1 cellular context compared by ENCODE assay signal in genomic region chr2:187552959-187553681, GRCh38.
TF ChIP-seq lines count a peak whose summit lies in the region.

No MANE protein-coding gene starts in this region.

TF ChIP-seq in A549, 52 proteins besides CTCF, POLR2A, EP300 and RAD21 (continued from another document):
- no peak for TF ChIP-seq HMGXB4 (CRISPR knock-in tag; IDR thresholded peaks at IDR 0.05; ENCODE audit: borderline replicate concordance)
- TF ChIP-seq HEYL (CRISPR knock-in tag; IDR thresholded peaks at IDR 0.05), result no peak
- no peak for TF ChIP-seq ESRRA (IDR thresholded peaks at IDR 0.05; ENCODE audit: borderline replicate concordance, low read length)
- no peak for TF ChIP-seq RCOR1 (IDR thresholded peaks at IDR 0.05; ENCODE audit: low read depth, low read length)
- TF ChIP-seq, protein P1, sequence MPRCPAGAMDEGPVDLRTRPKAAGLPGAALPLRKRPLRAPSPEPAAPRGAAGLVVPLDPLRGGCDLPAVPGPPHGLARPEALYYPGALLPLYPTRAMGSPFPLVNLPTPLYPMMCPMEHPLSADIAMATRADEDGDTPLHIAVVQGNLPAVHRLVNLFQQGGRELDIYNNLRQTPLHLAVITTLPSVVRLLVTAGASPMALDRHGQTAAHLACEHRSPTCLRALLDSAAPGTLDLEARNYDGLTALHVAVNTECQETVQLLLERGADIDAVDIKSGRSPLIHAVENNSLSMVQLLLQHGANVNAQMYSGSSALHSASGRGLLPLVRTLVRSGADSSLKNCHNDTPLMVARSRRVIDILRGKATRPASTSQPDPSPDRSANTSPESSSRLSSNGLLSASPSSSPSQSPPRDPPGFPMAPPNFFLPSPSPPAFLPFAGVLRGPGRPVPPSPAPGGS (IDR thresholded peaks at IDR 0.05), result no peak
- no peak for TF ChIP-seq ATOH8 (CRISPR knock-in tag; IDR thresholded peaks at IDR 0.05; ENCODE audit: low read depth)
- TF ChIP-seq CHD2 (IDR thresholded peaks at IDR 0.05; ENCODE audit: low read length, partially characterized antibody), result no peak
- no peak; a peak in 1 of 4 replicates for TF ChIP-seq CEBPB (IDR thresholded peaks at IDR 0.05)
- TF ChIP-seq RFX5 (IDR thresholded peaks at IDR 0.05), result no peak
- no peak for TF ChIP-seq ZFP36 (IDR thresholded peaks at IDR 0.05; ENCODE audit: borderline replicate concordance, partially characterized antibody)
- no peak for TF ChIP-seq CBX2 (IDR thresholded peaks at IDR 0.05; ENCODE audit: borderline replicate concordance, low read depth)
- TF ChIP-seq MAX (IDR thresholded peaks at IDR 0.05), result no peak; the same call in none of the 2 replicates
- TF ChIP-seq E2F6 (IDR thresholded peaks at IDR 0.05; ENCODE audit: borderline replicate concordance, low read depth), result no peak
- TF ChIP-seq, protein P2, sequence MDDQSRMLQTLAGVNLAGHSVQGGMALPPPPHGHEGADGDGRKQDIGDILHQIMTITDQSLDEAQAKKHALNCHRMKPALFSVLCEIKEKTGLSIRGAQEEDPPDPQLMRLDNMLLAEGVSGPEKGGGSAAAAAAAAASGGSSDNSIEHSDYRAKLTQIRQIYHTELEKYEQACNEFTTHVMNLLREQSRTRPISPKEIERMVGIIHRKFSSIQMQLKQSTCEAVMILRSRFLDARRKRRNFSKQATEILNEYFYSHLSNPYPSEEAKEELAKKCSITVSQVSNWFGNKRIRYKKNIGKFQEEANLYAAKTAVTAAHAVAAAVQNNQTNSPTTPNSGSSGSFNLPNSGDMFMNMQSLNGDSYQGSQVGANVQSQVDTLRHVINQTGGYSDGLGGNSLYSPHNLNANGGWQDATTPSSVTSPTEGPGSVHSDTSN (IDR thresholded peaks at IDR 0.05), result no peak
- no peak for TF ChIP-seq KDM1A (IDR thresholded peaks at IDR 0.05; ENCODE audit: low read depth)
- TF ChIP-seq ZNF302 (CRISPR knock-in tag; IDR thresholded peaks at IDR 0.05), result no peak
- TF ChIP-seq ZSCAN20 (CRISPR knock-in tag; IDR thresholded peaks at IDR 0.05), result no peak
- TF ChIP-seq MAFK (IDR thresholded peaks at IDR 0.05; ENCODE audit: partially characterized antibody), result peak; percentile 33
- no peak for TF ChIP-seq NPAS2 (CRISPR knock-in tag; IDR thresholded peaks at IDR 0.05; ENCODE audit: borderline replicate concordance)
- TF ChIP-seq EHMT2 (IDR thresholded peaks at IDR 0.05; ENCODE audit: low read depth), result no peak
- no peak for TF ChIP-seq REST (IDR thresholded peaks at IDR 0.05)
- no peak for TF ChIP-seq EHF (CRISPR knock-in tag; IDR thresholded peaks at IDR 0.05)
- TF ChIP-seq JUNB (IDR thresholded peaks at IDR 0.05), result peak; percentile 86
- no peak for TF ChIP-seq NFE2L2 (conservative IDR thresholded peaks at IDR 0.05; ENCODE audit: low read length)
- TF ChIP-seq FOXS1 (CRISPR knock-in tag; IDR thresholded peaks at IDR 0.05), result peak; percentile 82; the same call in 1 of the 2 replicates
- TF ChIP-seq USF2 (IDR thresholded peaks at IDR 0.05), result no peak
- no peak for TF ChIP-seq KDM5A (IDR thresholded peaks at IDR 0.05)
- no peak for TF ChIP-seq HDAC2 (IDR thresholded peaks at IDR 0.05)
- TF ChIP-seq GATA3 (IDR thresholded peaks at IDR 0.05; ENCODE audit: borderline replicate concordance), result peak; percentile 62; the same call in 1 of the 2 replicates
- TF ChIP-seq HOXB5 (CRISPR knock-in tag; IDR thresholded peaks at IDR 0.05), result no peak
- TF ChIP-seq, protein P3, sequence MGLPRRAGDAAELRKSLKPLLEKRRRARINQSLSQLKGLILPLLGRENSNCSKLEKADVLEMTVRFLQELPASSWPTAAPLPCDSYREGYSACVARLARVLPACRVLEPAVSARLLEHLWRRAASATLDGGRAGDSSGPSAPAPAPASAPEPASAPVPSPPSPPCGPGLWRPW (IDR thresholded peaks at IDR 0.05), result no peak
- no peak for TF ChIP-seq NR3C1 (IDR thresholded peaks at IDR 0.05)
- TF ChIP-seq, protein P4, sequence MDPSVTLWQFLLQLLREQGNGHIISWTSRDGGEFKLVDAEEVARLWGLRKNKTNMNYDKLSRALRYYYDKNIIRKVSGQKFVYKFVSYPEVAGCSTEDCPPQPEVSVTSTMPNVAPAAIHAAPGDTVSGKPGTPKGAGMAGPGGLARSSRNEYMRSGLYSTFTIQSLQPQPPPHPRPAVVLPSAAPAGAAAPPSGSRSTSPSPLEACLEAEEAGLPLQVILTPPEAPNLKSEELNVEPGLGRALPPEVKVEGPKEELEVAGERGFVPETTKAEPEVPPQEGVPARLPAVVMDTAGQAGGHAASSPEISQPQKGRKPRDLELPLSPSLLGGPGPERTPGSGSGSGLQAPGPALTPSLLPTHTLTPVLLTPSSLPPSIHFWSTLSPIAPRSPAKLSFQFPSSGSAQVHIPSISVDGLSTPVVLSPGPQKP (IDR thresholded peaks at IDR 0.05; ENCODE audit: low read depth, low read length), result no peak
- TF ChIP-seq POLR2AphosphoS2 (conservative IDR thresholded peaks at IDR 0.05; ENCODE audit: low read length), result no peak
- no peak for TF ChIP-seq CHD4 (IDR thresholded peaks at IDR 0.05; ENCODE audit: borderline replicate concordance)
- no peak for TF ChIP-seq RNF2 (IDR thresholded peaks at IDR 0.05; ENCODE audit: borderline replicate concordance, low read depth)
- no peak for TF ChIP-seq HOXB13 (CRISPR knock-in tag; IDR thresholded peaks at IDR 0.05; ENCODE audit: low read depth)
- peak; percentile 8; the same call in 1 of the 3 replicates for TF ChIP-seq SMC3 (IDR thresholded peaks at IDR 0.05)
